Comparison of ENCODE assay signal across 20 cellular contexts in the genomic region with DNA sequence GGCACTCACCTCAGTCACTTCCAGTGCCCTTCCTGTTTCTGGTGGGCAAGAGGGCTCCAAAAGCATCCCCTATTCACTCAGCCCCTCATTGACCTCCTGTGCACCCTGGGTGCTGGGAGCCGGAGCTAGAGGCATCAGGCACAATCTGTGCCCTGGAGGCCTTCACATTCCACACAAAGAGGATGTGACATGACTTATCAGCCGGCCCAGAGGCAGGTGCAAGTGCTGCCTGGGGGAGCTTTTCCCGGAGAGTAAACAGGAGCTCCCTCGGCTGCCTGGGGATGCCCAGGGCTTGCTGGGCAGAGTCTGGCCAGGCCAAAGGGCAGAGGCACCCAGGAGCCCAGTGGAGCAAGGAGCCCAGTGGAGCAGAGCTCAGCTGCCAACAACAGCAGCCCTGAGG.
DNase-seq lines count a peak whose midpoint lies in the region; ATAC-seq lines count a peak whose summit lies in the region.
"Had no signal": no experiment of that assay in that cellular context is flagged by ENCODE, and none has a peak within 500 bp of the region (broad histone marks: within the 10 kb centered on the region; RNA-seq: fewer than 3 reads in every experiment).

No MANE protein-coding gene starts in this region.

- peak overlapping the region; percentile 91 for H3K27ac Mint-ChIP-seq in activated CD4-positive, alpha-beta T cell treated with anti-CD3 and anti-CD28 coated beads, Interleukin-2, amount 10 ng/mL, durations not matched to agents 24 days and 14 days
- H3K27ac Mint-ChIP-seq in activated naive CD8-positive, alpha-beta T cell: peak overlapping the region; percentile 100
- H3K27ac Mint-ChIP-seq in naive thymus-derived CD8-positive, alpha-beta T cell: peak overlapping the region; percentile 87 to 99 (median 96)
- H3K27ac Mint-ChIP-seq: activated B cell treated with CpG ODN at 0.5 μM for 24 hours, memory B cell, nephron had no signal

- DNase-seq in activated CD4-positive, alpha-beta T cell treated with anti-CD3 and anti-CD28 coated beads, Interleukin-2, amount 10 ng/mL, durations not matched to agents 24 days and 14 days: no peak
- DNase-seq in activated CD4-positive, alpha-beta T cell treated with anti-CD3 and anti-CD28 coated beads for 48 hours: no peak
- DNase-seq in ELF-1 (ENCODE audit: low read depth, low spot score) (peak; percentile 58), HK-2 (ENCODE audit: unreplicated experiment) (no peak), GDM1 (lab: John Stamatoyannopoulos, UW) (no peak), NCI-H2227 (lab: John Stamatoyannopoulos, UW; ENCODE audit: unreplicated experiment) (no peak)
- no peak for DNase-seq in naive thymus-derived CD8-positive, alpha-beta T cell
- DNase-seq: activated B cell treated with CpG ODN at 0.5 μM for 24 hours; activated CD8-positive, alpha-beta memory T cell treated with anti-CD3 and anti-CD28 coated beads, Interleukin-2, amount 50 U/mL, for 48 hours; amniotic stem cell; foreskin melanocyte; H7; kidney glomerular epithelial cell; stimulated activated naive CD4-positive, alpha-beta T cell; upper lobe of left lung had no signal

- peaks cover 38% of the 10 kb centered on the region for H3K36me3 Mint-ChIP-seq in activated CD4-positive, alpha-beta T cell treated with anti-CD3 and anti-CD28 coated beads, Interleukin-2, amount 10 ng/mL, durations not matched to agents 24 days and 14 days (ENCODE audit: low read depth)
- peaks cover 16% of the 10 kb centered on the region for H3K36me3 Mint-ChIP-seq in activated naive CD8-positive, alpha-beta T cell
- H3K36me3 Mint-ChIP-seq in naive thymus-derived CD8-positive, alpha-beta T cell: peaks cover 4 to 69% (median 8%) of the 10 kb centered on the region in 3 donors
- H3K36me3 Mint-ChIP-seq: memory B cell had no signal

- no peak for ATAC-seq in naive thymus-derived CD8-positive, alpha-beta T cell
- ATAC-seq: HepG2, sciatic nerve had no signal

- no peaks in the 10 kb centered on the region for H3K9me3 Mint-ChIP-seq in activated CD4-positive, alpha-beta T cell treated with anti-CD3 and anti-CD28 coated beads, Interleukin-2, amount 10 ng/mL, durations not matched to agents 24 days and 14 days
- H3K9me3 Mint-ChIP-seq in activated naive CD8-positive, alpha-beta T cell (ENCODE audit: low read depth): no peaks in the 10 kb centered on the region
- no peaks in the 10 kb centered on the region for H3K9me3 Mint-ChIP-seq in naive thymus-derived CD8-positive, alpha-beta T cell
- H3K9me3 Mint-ChIP-seq: activated B cell treated with CpG ODN at 0.5 μM for 24 hours, nephron had no signal

- no peaks in the 10 kb centered on the region for H3K27me3 Mint-ChIP-seq in activated CD4-positive, alpha-beta T cell treated with anti-CD3 and anti-CD28 coated beads, Interleukin-2, amount 10 ng/mL, durations not matched to agents 24 days and 14 days
- H3K27me3 Mint-ChIP-seq in activated naive CD8-positive, alpha-beta T cell: no peaks in the 10 kb centered on the region
- H3K27me3 Mint-ChIP-seq in naive thymus-derived CD8-positive, alpha-beta T cell: no peaks in the 10 kb centered on the region
- H3K27me3 Mint-ChIP-seq: activated B cell treated with CpG ODN at 0.5 μM for 24 hours had no signal

- POLR2A ChIA-PET in naive thymus-derived CD8-positive, alpha-beta T cell (lab: Charles Lee): interaction anchor here (0.6 to 76.3 kb wide), 4 partner anchors 4 to 207 kb away, joined by 3 to 2798 read pairs (median 1410); no protein-coding TSS in a partner anchor

- intact Hi-C loops in activated CD4-positive, alpha-beta T cell treated with anti-CD3 and anti-CD28 coated beads, Interleukin-2, amount 10 ng/mL, durations not matched to agents 24 days and 14 days (cut with micrococcal nuclease): no loop called here

- peak overlapping the region; percentile 45 for H3K4me3 Mint-ChIP-seq in activated CD4-positive, alpha-beta T cell treated with anti-CD3 and anti-CD28 coated beads, Interleukin-2, amount 10 ng/mL, durations not matched to agents 24 days and 14 days
- peak overlapping the region; percentile 35 for H3K4me3 Mint-ChIP-seq in activated naive CD8-positive, alpha-beta T cell
- peak overlapping the region; percentile 36 to 98 (median 84) for H3K4me3 Mint-ChIP-seq in naive thymus-derived CD8-positive, alpha-beta T cell
- H3K4me3 Mint-ChIP-seq: activated B cell treated with CpG ODN at 0.5 μM for 24 hours, memory B cell, nephron had no signal

- H3K4me1 Mint-ChIP-seq in activated CD4-positive, alpha-beta T cell treated with anti-CD3 and anti-CD28 coated beads, Interleukin-2, amount 10 ng/mL, durations not matched to agents 24 days and 14 days: peaks cover 94% of the 10 kb centered on the region
- peaks cover 100% of the 10 kb centered on the region for H3K4me1 Mint-ChIP-seq in activated naive CD8-positive, alpha-beta T cell (ENCODE audit: low read depth)
- peaks cover 72 to 100% (median 100%) of the 10 kb centered on the region in 4 donors for H3K4me1 Mint-ChIP-seq in naive thymus-derived CD8-positive, alpha-beta T cell
- H3K4me1 Mint-ChIP-seq: activated B cell treated with CpG ODN at 0.5 μM for 24 hours, memory B cell had no signal
